Comparison of ENCODE assay signal across 16 cellular contexts in genomic region chr12:122958198-122958888, GRCh38. TPM values are rescaled to one million over a fixed set of nuclear protein-coding genes. Genes with fewer than 3 reads are reported as not detected.
A peak's percentile ranks its signal among the peaks of the same experiment; 100 is the strongest.
DNase-seq lines count a peak whose midpoint lies in the region; FAIRE-seq and TF ChIP-seq lines count a peak whose summit lies in the region.
"Had no signal": no experiment of that assay in that cellular context is flagged by ENCODE, and none has a peak within 500 bp of the region (broad histone marks: within the 10 kb centered on the region; RNA-seq: fewer than 3 reads in every experiment).

No MANE protein-coding gene starts in this region.

- H3K4me3 ChIP-seq in left ventricle myocardium inferior (no peak overlapping the region), right atrium auricular region (no peak overlapping the region), cardiac fibroblast (replicated peaks in 1 of 2; ENCODE audit: low read depth in 2 of 2, low read length in 2 of 2) (no peak overlapping the region), fibroblast of the aortic adventitia (ENCODE audit: low read depth, low read length) (no peak overlapping the region)
- H3K4me3 ChIP-seq: GM12878, GM23248 had no signal

- FAIRE-seq in urothelium cell line (lab: Jason Lieb, UNC) = no peak
- FAIRE-seq: G401.6, GM12878 had no signal

- TF ChIP-seq CTCF in left ventricle myocardium inferior (IDR thresholded peaks at IDR 0.05; ENCODE audit: borderline replicate concordance) = no peak
- no peak for TF ChIP-seq CTCF in right atrium auricular region (IDR thresholded peaks at IDR 0.05)
- TF ChIP-seq CTCF in cardiac fibroblast (IDR thresholded peaks at IDR 0.05; ENCODE audit: low read depth, low read length) = no peak
- TF ChIP-seq CTCF in fibroblast of the aortic adventitia (IDR thresholded peaks at IDR 0.05; ENCODE audit: insufficient read depth, low read length) = no peak

- H3K27me3 ChIP-seq in left ventricle myocardium inferior (ENCODE audit: low read depth) (no peaks in the 10 kb centered on the region), right atrium auricular region (no peaks in the 10 kb centered on the region)

- H3K27ac ChIP-seq in left ventricle myocardium inferior (replicated peaks) = peak overlapping the region; percentile 83
- H3K27ac ChIP-seq in right atrium auricular region = peak overlapping the region in 1 of 2 donors; percentile 40
- H3K27ac ChIP-seq: C4-2B, GM23248, RWPE1 had no signal

- DNase-seq in left ventricle myocardium inferior = no peak
- no peak for DNase-seq in right atrium auricular region (ENCODE audit: low spot score)
- peak; percentile 93 to 97 for DNase-seq in cardiac fibroblast (ENCODE audit: low read depth in 2 of 2)
- DNase-seq in fibroblast of the aortic adventitia (ENCODE audit: low read depth) = peak; percentile 97
- peak; percentile 52 for DNase-seq in urothelium cell line (ENCODE audit: low spot score)
- no peak for DNase-seq in AG08396 (ENCODE audit: low spot score)
- DNase-seq in NCI-H446 treated with DMSO at 0.1 percent for 48 hours (lab: John Stamatoyannopoulos, UW) = no peak
- DNase-seq: DND-41, GM23248, NCI-H1930, NCI-H748 treated with DMSO at 0.1 percent for 48 hours, OCI-M1 had no signal

- no peaks in the 10 kb centered on the region for H3K9me3 ChIP-seq in left ventricle myocardium inferior (replicated peaks)
- H3K9me3 ChIP-seq in right atrium auricular region = no peaks in the 10 kb centered on the region

- peaks cover 28% of the 10 kb centered on the region for H3K4me1 ChIP-seq in left ventricle myocardium inferior
- H3K4me1 ChIP-seq in right atrium auricular region = peaks cover 0 to 20% of the 10 kb centered on the region in 2 donors

- intact Hi-C loops in left ventricle myocardium inferior (cut with micrococcal nuclease) = loop anchor here (10.0 kb wide), 1 partner anchor 164 kb away; no protein-coding TSS in a partner anchor

- H3K36me3 ChIP-seq in left ventricle myocardium inferior (peaks cover 6% of the 10 kb centered on the region), right atrium auricular region (peaks cover 12% of the 10 kb centered on the region)

RNA-seq across cellular contexts. Expression of gene ABCB9, which starts 7.9 kb away (rescaled TPM):
- total RNA-seq in left ventricle myocardium inferior = 1.6 TPM
- total RNA-seq in right atrium auricular region = 1 to 10 TPM; 4.9 to 5.7 TPM
- total RNA-seq in fibroblast of the aortic adventitia (ENCODE audit: low replicate concordance) = 4.4 and 10.3 TPM in 2 replicates

RNA-seq across cellular contexts. Expression of gene OGFOD2, which starts 16.7 kb away (rescaled TPM):
- total RNA-seq in left ventricle myocardium inferior (14.9 TPM), right atrium auricular region (1 to 10 TPM; 4.9 to 6.8 TPM), fibroblast of the aortic adventitia (ENCODE audit: low replicate concordance) (10.3 and 21.4 TPM in 2 replicates)

RNA-seq across cellular contexts. Expression of gene ARL6IP4, which starts 22.1 kb away (rescaled TPM):
- total RNA-seq in left ventricle myocardium inferior (156 TPM), right atrium auricular region (100 to 1,000 TPM; 157 to 284 TPM), fibroblast of the aortic adventitia (ENCODE audit: low replicate concordance) (110 and 240 TPM in 2 replicates)

Comparison
In these comparisons a context has a peak if more than half of its experiments do, and no peak if none do; other contexts are left out.
1. DNase-seq: peak in cardiac fibroblast (2 of 2), fibroblast of the aortic adventitia (single experiment) and urothelium cell line (single experiment); none in left ventricle myocardium inferior (single experiment), right atrium auricular region (single experiment), AG08396 (single experiment) and NCI-H446 treated with DMSO at 0.1 percent for 48 hours (single experiment).